28 cellular contexts compared by ENCODE assay signal in genomic region chr1:161943713-161944112, GRCh38.
"Had no signal": no experiment of that assay in that cellular context is flagged by ENCODE, and none has a peak within 500 bp of the region (broad histone marks: within the 10 kb centered on the region; RNA-seq: fewer than 3 reads in every experiment).

No MANE protein-coding gene starts in this region.

- DNase-seq: activated CD4-positive, alpha-beta memory T cell treated with anti-CD3 and anti-CD28 coated beads, Interleukin-2, amount 10 ng/mL, durations not matched to agents 7 days and 5 days; activated CD4-positive, alpha-beta T cell treated with anti-CD3 and anti-CD28 coated beads for 1 hour; activated CD4-positive, alpha-beta T cell treated with anti-CD3 and anti-CD28 coated beads, Interleukin-2, amount 10 ng/mL, durations not matched to agents 7 days and 5 days; activated CD8-positive, alpha-beta memory T cell treated with anti-CD3 and anti-CD28 coated beads, Interleukin-2, amount 50 U/mL, for 48 hours; activated gamma-delta T cell; activated naive CD4-positive, alpha-beta T cell treated with anti-CD3 and anti-CD28 coated beads, Interleukin-2, amount 10 ng/mL, durations not matched to agents 7 days and 5 days; activated naive CD8-positive, alpha-beta T cell treated with anti-CD3 and anti-CD28 coated beads, Interleukin-2, amount 10 ng/mL, durations not matched to agents 7 days and 5 days; activated T-cell treated with anti-CD3 and anti-CD28 coated beads, Interleukin-2, amount 50 U/mL, for 24 hours; cerebellar nuclear complex; colonic mucosa; effector CD8-positive, alpha-beta T cell; islet precursor cell; left ventricle myocardium superior; naive thymus-derived CD4-positive, alpha-beta T cell; pancreas; psoas muscle; sigmoid colon; stimulated activated CD4-positive, alpha-beta T cell treated with anti-CD3 and anti-CD28 coated beads, Interleukin-1b, Interleukin-23, amount 100 ng/mL, for 48 hours; stimulated activated CD4-positive, alpha-beta T cell treated with anti-CD3 and anti-CD28 coated beads, Interleukin-4, amount 100 ng/mL, for 4 hours; stimulated activated CD8-positive, alpha-beta memory T cell treated with anti-CD3 and anti-CD28 coated beads, Interleukin-4, amount 100 ng/mL, for 48 hours; stimulated activated naive B cell treated with anti-CD40 and anti-IgM and Interleukin-4, amounts not matched to agents 10 μg/mL and 1 μg/mL and 100 μg/mL, for 72 hours; testis; transverse colon had no signal

- H3K9me3 Mint-ChIP-seq: activated CD4-positive, alpha-beta memory T cell treated with anti-CD3 and anti-CD28 coated beads, Interleukin-2, amount 10 ng/mL, durations not matched to agents 7 days and 5 days; activated CD4-positive, alpha-beta T cell treated with anti-CD3 and anti-CD28 coated beads, Interleukin-2, amount 10 ng/mL, durations not matched to agents 7 days and 5 days; activated naive CD4-positive, alpha-beta T cell treated with anti-CD3 and anti-CD28 coated beads, Interleukin-2, amount 10 ng/mL, durations not matched to agents 7 days and 5 days; activated naive CD8-positive, alpha-beta T cell treated with anti-CD3 and anti-CD28 coated beads, Interleukin-2, amount 10 ng/mL, durations not matched to agents 7 days and 5 days; activated T-cell treated with anti-CD3 and anti-CD28 coated beads, Interleukin-2, amount 50 U/mL, for 24 hours; naive thymus-derived CD4-positive, alpha-beta T cell; stimulated activated naive B cell treated with anti-CD40 and anti-IgM and Interleukin-4, amounts not matched to agents 10 μg/mL and 1 μg/mL and 100 μg/mL, for 72 hours had no signal

- H3K27me3 ChIP-seq: ascending aorta, cardiac muscle cell, colonic mucosa, pancreas, sigmoid colon, testis, transverse colon had no signal

- H3K9me3 ChIP-seq: ascending aorta, colonic mucosa, pancreas, psoas muscle, sigmoid colon, testis, transverse colon had no signal

- H3K4me1 Mint-ChIP-seq: activated CD4-positive, alpha-beta memory T cell treated with anti-CD3 and anti-CD28 coated beads, Interleukin-2, amount 10 ng/mL, durations not matched to agents 7 days and 5 days; activated CD4-positive, alpha-beta T cell treated with anti-CD3 and anti-CD28 coated beads, Interleukin-2, amount 10 ng/mL, durations not matched to agents 7 days and 5 days; activated naive CD4-positive, alpha-beta T cell treated with anti-CD3 and anti-CD28 coated beads, Interleukin-2, amount 10 ng/mL, durations not matched to agents 7 days and 5 days; activated naive CD8-positive, alpha-beta T cell treated with anti-CD3 and anti-CD28 coated beads, Interleukin-2, amount 10 ng/mL, durations not matched to agents 7 days and 5 days had no signal

- H3K27ac Mint-ChIP-seq: activated CD4-positive, alpha-beta memory T cell treated with anti-CD3 and anti-CD28 coated beads, Interleukin-2, amount 10 ng/mL, durations not matched to agents 7 days and 5 days; activated CD4-positive, alpha-beta T cell treated with anti-CD3 and anti-CD28 coated beads, Interleukin-2, amount 10 ng/mL, durations not matched to agents 7 days and 5 days; activated naive CD4-positive, alpha-beta T cell treated with anti-CD3 and anti-CD28 coated beads, Interleukin-2, amount 10 ng/mL, durations not matched to agents 7 days and 5 days; activated naive CD8-positive, alpha-beta T cell treated with anti-CD3 and anti-CD28 coated beads, Interleukin-2, amount 10 ng/mL, durations not matched to agents 7 days and 5 days; activated T-cell treated with anti-CD3 and anti-CD28 coated beads, Interleukin-2, amount 50 U/mL, for 24 hours; brain; stimulated activated naive B cell treated with anti-CD40 and anti-IgM and Interleukin-4, amounts not matched to agents 10 μg/mL and 1 μg/mL and 100 μg/mL, for 72 hours had no signal

- H3K27ac ChIP-seq: ascending aorta, cardiac muscle cell, colonic mucosa, epithelial cell of prostate, pancreas, psoas muscle, sigmoid colon, testis had no signal

- H3K4me2 ChIP-seq: smooth muscle cell had no signal

- ATAC-seq: left ventricle myocardium superior; naive thymus-derived CD4-positive, alpha-beta T cell; pancreas; psoas muscle; stimulated activated naive B cell treated with anti-CD40 and anti-IgM and Interleukin-4, amounts not matched to agents 10 μg/mL and 1 μg/mL and 100 μg/mL, for 72 hours had no signal

- H3K4me3 Mint-ChIP-seq: activated CD4-positive, alpha-beta memory T cell treated with anti-CD3 and anti-CD28 coated beads, Interleukin-2, amount 10 ng/mL, durations not matched to agents 7 days and 5 days; activated CD4-positive, alpha-beta T cell treated with anti-CD3 and anti-CD28 coated beads, Interleukin-2, amount 10 ng/mL, durations not matched to agents 7 days and 5 days; activated naive CD4-positive, alpha-beta T cell treated with anti-CD3 and anti-CD28 coated beads, Interleukin-2, amount 10 ng/mL, durations not matched to agents 7 days and 5 days; activated naive CD8-positive, alpha-beta T cell treated with anti-CD3 and anti-CD28 coated beads, Interleukin-2, amount 10 ng/mL, durations not matched to agents 7 days and 5 days; activated T-cell treated with anti-CD3 and anti-CD28 coated beads, Interleukin-2, amount 50 U/mL, for 24 hours; brain; naive thymus-derived CD4-positive, alpha-beta T cell; stimulated activated naive B cell treated with anti-CD40 and anti-IgM and Interleukin-4, amounts not matched to agents 10 μg/mL and 1 μg/mL and 100 μg/mL, for 72 hours had no signal

- H3K4me3 ChIP-seq: ascending aorta, cardiac muscle cell, colonic mucosa, pancreas, psoas muscle, sigmoid colon, smooth muscle cell, testis, transverse colon had no signal

- H3K36me3 ChIP-seq: ascending aorta, cardiac muscle cell, colonic mucosa, transverse colon had no signal

- H3K4me1 ChIP-seq: ascending aorta, colonic mucosa, pancreas, testis had no signal

- H3K27me3 Mint-ChIP-seq: activated CD4-positive, alpha-beta memory T cell treated with anti-CD3 and anti-CD28 coated beads, Interleukin-2, amount 10 ng/mL, durations not matched to agents 7 days and 5 days; activated CD4-positive, alpha-beta T cell treated with anti-CD3 and anti-CD28 coated beads, Interleukin-2, amount 10 ng/mL, durations not matched to agents 7 days and 5 days; activated naive CD4-positive, alpha-beta T cell treated with anti-CD3 and anti-CD28 coated beads, Interleukin-2, amount 10 ng/mL, durations not matched to agents 7 days and 5 days; activated naive CD8-positive, alpha-beta T cell treated with anti-CD3 and anti-CD28 coated beads, Interleukin-2, amount 10 ng/mL, durations not matched to agents 7 days and 5 days; activated T-cell treated with anti-CD3 and anti-CD28 coated beads, Interleukin-2, amount 50 U/mL, for 24 hours; brain; naive thymus-derived CD4-positive, alpha-beta T cell; stimulated activated naive B cell treated with anti-CD40 and anti-IgM and Interleukin-4, amounts not matched to agents 10 μg/mL and 1 μg/mL and 100 μg/mL, for 72 hours had no signal
